In the genomic region with DNA sequence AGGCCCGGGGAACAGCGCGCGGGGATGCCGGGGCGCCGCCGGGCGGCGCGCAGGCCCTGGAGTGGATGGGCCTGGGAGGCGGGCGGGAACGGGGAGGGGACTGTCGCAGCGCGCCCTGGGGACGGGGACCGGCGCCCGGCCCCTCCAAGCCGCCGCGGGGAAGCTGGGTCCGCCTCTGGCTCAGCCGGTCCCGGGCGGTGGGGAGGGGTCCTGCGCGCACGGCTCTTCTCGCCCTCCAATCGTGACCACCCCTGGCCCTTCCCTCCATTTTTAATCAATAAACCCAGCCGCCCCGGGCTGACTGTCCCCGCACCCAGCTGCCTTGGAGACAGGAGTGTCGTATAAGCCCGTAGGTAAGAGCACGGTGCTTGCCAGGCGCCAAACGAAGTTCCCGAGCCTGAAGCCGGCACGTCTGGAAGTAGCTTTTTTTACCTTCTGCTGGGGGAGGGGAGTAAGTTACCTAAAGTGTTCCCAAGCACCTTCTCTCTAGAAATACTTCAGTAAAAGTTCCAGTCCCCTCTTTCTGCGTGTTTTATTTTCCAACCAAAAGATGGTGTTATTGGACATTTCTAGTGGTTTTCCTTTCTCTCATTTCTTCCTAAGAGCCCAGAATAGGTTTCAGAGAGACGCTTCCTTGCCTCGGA, we compare ENCODE assay signal across 1 cellular context.
TF ChIP-seq lines count a peak whose summit lies in the region.

No MANE protein-coding gene starts in this region.

TF ChIP-seq in HepG2, 621 proteins besides CTCF, POLR2A, EP300 and RAD21 (continued from another document):
- no peak for TF ChIP-seq MNT (IDR thresholded peaks at IDR 0.05)
- no peak for TF ChIP-seq PBX3 (CRISPR knock-in tag; IDR thresholded peaks at IDR 0.05; ENCODE audit: borderline replicate concordance)
- 0 out of 2 replicates have a peak, but pooled peaks have one; percentile 42 for TF ChIP-seq KLF15 (CRISPR knock-in tag; IDR thresholded peaks at IDR 0.05; ENCODE audit: borderline replicate concordance)
- TF ChIP-seq MXD4 (CRISPR knock-in tag; IDR thresholded peaks at IDR 0.05), result 0 out of 2 replicates have a peak, but pooled peaks have one; percentile 31
- peak; percentile 33; the same call in 1 of the 2 replicates for TF ChIP-seq ZNF776 (CRISPR knock-in tag; IDR thresholded peaks at IDR 0.05)
- no peak for TF ChIP-seq LBX2 (CRISPR knock-in tag; IDR thresholded peaks at IDR 0.05; ENCODE audit: borderline replicate concordance)
- TF ChIP-seq ZFP36L2 (CRISPR knock-in tag; IDR thresholded peaks at IDR 0.05), result no peak
- TF ChIP-seq NAIF1 (CRISPR knock-in tag; IDR thresholded peaks at IDR 0.05; ENCODE audit: borderline replicate concordance), result no peak
- TF ChIP-seq, protein P1, sequence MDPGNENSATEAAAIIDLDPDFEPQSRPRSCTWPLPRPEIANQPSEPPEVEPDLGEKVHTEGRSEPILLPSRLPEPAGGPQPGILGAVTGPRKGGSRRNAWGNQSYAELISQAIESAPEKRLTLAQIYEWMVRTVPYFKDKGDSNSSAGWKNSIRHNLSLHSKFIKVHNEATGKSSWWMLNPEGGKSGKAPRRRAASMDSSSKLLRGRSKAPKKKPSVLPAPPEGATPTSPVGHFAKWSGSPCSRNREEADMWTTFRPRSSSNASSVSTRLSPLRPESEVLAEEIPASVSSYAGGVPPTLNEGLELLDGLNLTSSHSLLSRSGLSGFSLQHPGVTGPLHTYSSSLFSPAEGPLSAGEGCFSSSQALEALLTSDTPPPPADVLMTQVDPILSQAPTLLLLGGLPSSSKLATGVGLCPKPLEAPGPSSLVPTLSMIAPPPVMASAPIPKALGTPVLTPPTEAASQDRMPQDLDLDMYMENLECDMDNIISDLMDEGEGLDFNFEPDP (CRISPR knock-in tag; conservative IDR thresholded peaks at IDR 0.05), result no peak
